17 cellular contexts compared by ENCODE assay signal in the genomic region with DNA sequence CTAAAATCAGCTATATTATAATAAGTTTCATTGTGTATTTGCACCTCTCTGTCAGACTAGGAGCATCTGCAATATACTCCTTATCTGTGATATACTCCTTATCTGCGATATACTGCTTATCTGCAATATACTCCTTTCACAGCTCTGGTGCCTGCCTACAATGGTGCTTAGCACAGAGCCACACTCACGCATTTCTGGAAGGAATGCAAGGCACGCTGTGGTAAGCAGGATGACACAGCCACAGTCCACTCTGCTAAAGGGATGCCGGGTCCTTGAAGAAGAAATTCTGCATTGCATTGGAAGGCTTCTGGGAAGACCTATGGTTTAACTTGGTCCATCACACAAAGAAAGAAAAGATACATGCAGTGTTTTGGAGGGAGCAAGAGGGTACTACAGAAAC.
"Had no signal": no experiment of that assay in that cellular context is flagged by ENCODE, and none has a peak within 500 bp of the region (broad histone marks: within the 10 kb centered on the region; RNA-seq: fewer than 3 reads in every experiment).

No MANE protein-coding gene starts in this region.

- H3K4me3 ChIP-seq: left lung, psoas muscle, right lobe of liver, spleen had no signal

- H3K4me1 ChIP-seq: left lung, psoas muscle, right lobe of liver, spleen had no signal

- H3K36me3 ChIP-seq: left lung, right lobe of liver, spleen had no signal

- H3K27ac ChIP-seq: left lung, psoas muscle, right lobe of liver, spleen had no signal

- H3K9me3 ChIP-seq: left lung, psoas muscle, right lobe of liver, spleen had no signal

- DNase-seq: activated B cell treated with CpG ODN at 0.5 μM for 24 hours; activated CD4-positive, alpha-beta T cell treated with anti-CD3 and anti-CD28 coated beads, Interleukin-2, amount 50 U/mL, for 1 hour; activated naive CD4-positive, alpha-beta T cell treated with anti-CD3 and anti-CD28 coated beads for 36 hours; activated T-cell treated with anti-CD3 and anti-CD28 coated beads for 4 hours; cerebellar nuclear complex; dermis blood vessel endothelial cell; foreskin melanocyte; head of caudate nucleus; left lung; nephron progenitor cell; psoas muscle; right lobe of liver; spleen; stimulated activated CD4-positive, alpha-beta T cell treated with anti-CD3 and anti-CD28 coated beads, Interleukin-2, amount 100 ng/mL, for 24 hours; stimulated activated naive CD4-positive, alpha-beta T cell treated with Interleukin-2 at 50 U/mL for 16 hours; T-helper 17 cell; trophoblast cell had no signal

- H3K27me3 ChIP-seq: left lung, right lobe of liver, spleen had no signal
